ENCODE assay signal across 8 cellular contexts in genomic region chr10:110864662-110865140, GRCh38. TPM values are rescaled to one million over a fixed set of nuclear protein-coding genes. Genes with fewer than 3 reads are reported as not detected.
DNase-seq lines count a peak whose midpoint lies in the region; ATAC-seq, FAIRE-seq and TF ChIP-seq lines count a peak whose summit lies in the region.

No MANE protein-coding gene starts in this region.

- H3K27me3 Mint-ChIP-seq in naive thymus-derived CD8-positive, alpha-beta T cell: no peaks in the 10 kb centered on the region

- peak overlapping the region; percentile 85 to 98 (median 92) for H3K27ac ChIP-seq in Peyer's patch

- TF ChIP-seq POLR2A in Peyer's patch (IDR thresholded peaks at IDR 0.05): peak in 1 of 2 donors; percentile 39

- H3K4me1 Mint-ChIP-seq in naive thymus-derived CD8-positive, alpha-beta T cell: peaks cover 60 to 100% (median 98%) of the 10 kb centered on the region in 4 donors

- no peak for TF ChIP-seq CTCF in Peyer's patch (IDR thresholded peaks at IDR 0.05)

- peak; percentile 52 for ATAC-seq in HG03025 (IDR thresholded peaks at IDR 0.05; ENCODE audit: low FRiP score, unreplicated experiment)
- ATAC-seq in naive thymus-derived CD8-positive, alpha-beta T cell: peak; percentile 65 to 73

- no peak for FAIRE-seq in urothelium cell line (lab: Jason Lieb, UNC)

- peak overlapping the region in 3 of 4 donors; percentile 15 to 34 (median 18) for H3K4me3 ChIP-seq in Peyer's patch

- H3K9me3 Mint-ChIP-seq in naive thymus-derived CD8-positive, alpha-beta T cell: no peaks in the 10 kb centered on the region

- no peaks in the 10 kb centered on the region for H3K27me3 ChIP-seq in Peyer's patch

- no peaks in the 10 kb centered on the region for H3K36me3 ChIP-seq in Peyer's patch

- H3K9me3 ChIP-seq in Peyer's patch: no peaks in the 10 kb centered on the region

- peak overlapping the region; percentile 62 to 94 (median 82) for H3K4me3 Mint-ChIP-seq in naive thymus-derived CD8-positive, alpha-beta T cell

- peaks cover 12 to 88% (median 63%) of the 10 kb centered on the region in 4 donors for H3K4me1 ChIP-seq in Peyer's patch

- peak; percentile 42 for DNase-seq in activated naive CD4-positive, alpha-beta T cell treated with Interleukin-2 at 50 U/mL for 16 hours
- DNase-seq in activated naive CD4-positive, alpha-beta T cell treated with anti-CD3 and anti-CD28 coated beads, Interleukin-2, amount 50 U/mL, for 16 hours: no peak
- peak in 2 of 3 donors; percentile 64 to 76 for DNase-seq in Peyer's patch
- peak; percentile 36 to 54 for DNase-seq in cerebellar nuclear complex (lab: John Stamatoyannopoulos, UW)
- peak in 9 of 10 donors; percentile 48 to 90 (median 80) for DNase-seq in naive thymus-derived CD8-positive, alpha-beta T cell
- DNase-seq in NCI-H2196 (lab: John Stamatoyannopoulos, UW; ENCODE audit: unreplicated experiment): no peak
- DNase-seq in urothelium cell line (ENCODE audit: low spot score): no peak

- POLR2A ChIA-PET in naive thymus-derived CD8-positive, alpha-beta T cell (lab: Charles Lee): interaction anchor here (0.6 to 5.0 kb wide), 17 partner anchors 7 to 1510 kb away, joined by 3 to 44 read pairs (median 5); partner anchors contain the start of genes BBIP1 and SHOC2

- peak overlapping the region; percentile 97 to 100 (median 99) for H3K27ac Mint-ChIP-seq in naive thymus-derived CD8-positive, alpha-beta T cell

- H3K36me3 Mint-ChIP-seq in naive thymus-derived CD8-positive, alpha-beta T cell: peaks cover 0 to 3% (median 3%) of the 10 kb centered on the region in 3 donors

RNA-seq across cellular contexts. Expression of gene PDCD4, which starts 7.0 kb away (rescaled TPM):
- 100 to 1,000 TPM; 301 to 538 (median 330) TPM for total RNA-seq in Peyer's patch
- 100 to 1,000 TPM; 361 to 367 TPM for total RNA-seq in naive thymus-derived CD8-positive, alpha-beta T cell
- polyA plus RNA-seq in naive thymus-derived CD8-positive, alpha-beta T cell: 100 to 1,000 TPM; 318 to 385 (median 341) TPM

RNA-seq across cellular contexts. Expression of gene BBIP1, which starts 54.3 kb away (rescaled TPM):
- total RNA-seq in Peyer's patch: 10 to 100 TPM in 3 of 4 donors, 1 to 10 TPM in 1; 9.8 to 32.2 (median 14.5) TPM
- total RNA-seq in naive thymus-derived CD8-positive, alpha-beta T cell: 10 to 100 TPM; 46.5 to 60.3 TPM
- 10 to 100 TPM; 25.1 to 29.7 (median 29.0) TPM for polyA plus RNA-seq in naive thymus-derived CD8-positive, alpha-beta T cell

RNA-seq across cellular contexts. Expression of gene SHOC2, which starts 54.7 kb away (rescaled TPM):
- 100 to 1,000 TPM in 1 of 4 donors, 10 to 100 TPM in 3; 38.6 to 124 (median 68.2) TPM for total RNA-seq in Peyer's patch
- total RNA-seq in naive thymus-derived CD8-positive, alpha-beta T cell: 10 to 100 TPM; 66.1 to 72.6 TPM
- 10 to 100 TPM; 43.2 to 58.3 (median 57.7) TPM for polyA plus RNA-seq in naive thymus-derived CD8-positive, alpha-beta T cell

Comparison
In these comparisons a context has a peak if more than half of its experiments do, and no peak if none do; other contexts are left out.
1. DNase-seq: peak in activated naive CD4-positive, alpha-beta T cell treated with Interleukin-2 at 50 U/mL for 16 hours (single experiment), Peyer's patch (2 of 3), cerebellar nuclear complex (2 of 2) and naive thymus-derived CD8-positive, alpha-beta T cell (9 of 10); none in activated naive CD4-positive, alpha-beta T cell treated with anti-CD3 and anti-CD28 coated beads, Interleukin-2, amount 50 U/mL, for 16 hours (single experiment), NCI-H2196 (single experiment) and urothelium cell line (single experiment).